In the genomic region with DNA sequence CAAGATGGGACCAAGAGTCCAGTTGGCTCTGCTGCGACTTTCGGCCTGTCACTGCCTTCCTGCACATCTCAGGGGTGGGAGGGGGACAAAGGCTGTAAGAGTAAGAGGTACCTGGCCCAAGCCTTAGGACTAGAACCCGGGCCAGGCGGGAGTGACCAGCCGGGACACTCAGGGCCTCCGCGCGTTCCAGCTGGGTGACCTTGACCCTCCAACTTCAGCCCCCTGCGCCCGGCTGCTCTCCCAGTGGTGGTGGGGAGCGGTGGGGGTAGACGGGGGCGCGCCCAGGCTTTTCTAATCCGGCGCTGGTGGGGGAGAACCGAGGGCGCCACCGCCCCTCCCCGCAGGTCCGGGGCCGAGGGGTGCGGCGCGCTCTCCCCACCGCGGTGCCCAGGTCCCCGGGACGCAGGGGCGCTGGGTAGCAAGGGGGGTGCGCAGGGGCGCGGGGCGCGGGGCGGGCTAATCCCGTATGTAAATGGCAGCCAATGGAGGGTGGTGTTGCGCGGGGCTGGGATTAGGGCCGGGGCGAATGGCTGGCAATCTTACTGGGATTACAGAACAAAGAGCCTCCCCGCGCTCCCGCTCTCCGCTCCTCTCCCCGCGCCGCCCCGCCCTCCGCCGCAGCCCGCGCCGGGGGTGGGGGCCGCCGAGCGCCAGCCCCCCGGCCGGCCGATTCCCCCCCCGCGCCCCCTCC, we compare ENCODE assay signal across 9 cellular contexts. TPM values are rescaled to one million over a fixed set of nuclear protein-coding genes. Genes with fewer than 3 reads are reported as not detected.
DNase-seq lines count a peak whose midpoint lies in the region; ATAC-seq, FAIRE-seq and TF ChIP-seq lines count a peak whose summit lies in the region.
"Had no signal": no experiment of that assay in that cellular context is flagged by ENCODE, and none has a peak within 500 bp of the region (broad histone marks: within the 10 kb centered on the region; RNA-seq: fewer than 3 reads in every experiment).

TSS of gene GTF2IRD1 (plus strand) at position 586 of the 691 bp plus-strand sequence. CDS start 54,175 bp downstream, outside the sequence.

- H3K27me3 ChIP-seq in heart left ventricle (peaks cover 0 to 3% (median 0%) of the 10 kb centered on the region in 9 donors), pancreas (no peaks in the 10 kb centered on the region), uterus (no peaks in the 10 kb centered on the region)

- H3K4me1 ChIP-seq in heart left ventricle (peaks cover 0 to 30% (median 11%) of the 10 kb centered on the region in 12 donors), pancreas (peaks cover 0 to 9% (median 4%) of the 10 kb centered on the region in 3 donors), uterus (no peaks in the 10 kb centered on the region)

- DNase-seq in GM10248 (ENCODE audit: extremely low spot score) (peak; percentile 77), NCI-H1105 (lab: John Stamatoyannopoulos, UW) (peak; percentile 55), SW 1271 (lab: John Stamatoyannopoulos, UW) (peak; percentile 14 to 61), amygdala (lab: John Stamatoyannopoulos, UW) (peak in 49 of 56 donors; percentile 13 to 88 (median 56)), heart left ventricle (peak; percentile 72 to 81 (median 75)), pancreas (peak in 5 of 6 donors; percentile 67 to 83 (median 71)), uterus (peak; percentile 77 to 82)

- H3K27ac ChIP-seq in heart left ventricle, result peak within 1 kb of the TSS; percentile 68 to 97 (median 86)
- peak within 1 kb of the TSS; percentile 56 to 83 (median 77) for H3K27ac ChIP-seq in pancreas
- peak within 1 kb of the TSS; percentile 95 to 98 for H3K27ac ChIP-seq in uterus

- ATAC-seq in heart left ventricle, result peak in 3 of 4 donors; percentile 51 to 62 (median 60)
- ATAC-seq in pancreas, result peak; percentile 44 to 66 (median 54)
- no peak for ATAC-seq in HG03045 (IDR thresholded peaks at IDR 0.05; ENCODE audit: unreplicated experiment)

- CTCF ChIA-PET in GM10248 (lab: Yijun Ruan, JAX), result no interaction called here

- POLR2A ChIA-PET in GM10248 (lab: Yijun Ruan, JAX), result no interaction called here

- WGBS in heart left ventricle, 4 donors, result 0 to 4% (median 2%) methylated on average over 10 to 61 of the region's 62 CpGs
- WGBS in pancreas, 2 donors, result 1 to 3% methylated on average over 27 to 62 of the region's 62 CpGs

- TF ChIP-seq CTCF in GM10248 (IDR thresholded peaks at IDR 0.05; ENCODE audit: control extremely low read depth, extremely low read depth, low read depth, missing control alignments) (no peak), heart left ventricle (IDR thresholded peaks at IDR 0.05) (no peak), pancreas (IDR thresholded peaks at IDR 0.05) (no peak), uterus (IDR thresholded peaks at IDR 0.05) (no peak)

- intact Hi-C loops in heart left ventricle (cut with DNase I), result loop anchor here in 9 of 10 donors (1.0 to 10.0 kb wide), 10 partner anchors 25 to 201 kb away; partner anchors contain the start of gene GTF2I (in 4 of the 9)
- intact Hi-C loops in pancreas (cut with DNase I), result loop anchor here in 1 of 3 donors (10.0 kb wide), 1 partner anchor 81 kb away; no protein-coding TSS in a partner anchor
- intact Hi-C loops in uterus (cut with DNase I; ENCODE audit: low total_unique reads), result no loop called here

- H3K36me3 ChIP-seq in heart left ventricle, result no peaks in the 10 kb centered on the region
- no peaks in the 10 kb centered on the region for H3K36me3 ChIP-seq in pancreas
- H3K36me3 ChIP-seq in uterus, result no peaks in the 10 kb centered on the region

- TF ChIP-seq POLR2A in heart left ventricle (IDR thresholded peaks at IDR 0.05) (no peak), uterus (IDR thresholded peaks at IDR 0.05) (peak in 1 of 2 donors; percentile 20)

- FAIRE-seq in pancreas (lab: Jason Lieb, UNC), result no peak
- FAIRE-seq: colon had no signal

- H3K4me3 ChIP-seq in heart left ventricle (peak within 1 kb of the TSS; percentile 66 to 97 (median 78)), pancreas (peak within 1 kb of the TSS; percentile 53 to 82 (median 64)), uterus (peak within 1 kb of the TSS; percentile 74 to 78)

- H3K9me3 ChIP-seq in heart left ventricle, result no peaks in the 10 kb centered on the region
- no peaks in the 10 kb centered on the region for H3K9me3 ChIP-seq in pancreas
- no peaks in the 10 kb centered on the region for H3K9me3 ChIP-seq in uterus

RNA-seq across cellular contexts. Expression of gene GTF2IRD1, which starts in this region (rescaled TPM):
- total RNA-seq in heart left ventricle (10 to 100 TPM in 8 of 9 donors, 1 to 10 TPM in 1; 10.0 to 40.4 (median 15.2) TPM), pancreas (10 to 100 TPM in 3 of 6 donors, 1 to 10 TPM in 3; 7.1 to 12.6 (median 9.9) TPM), uterus (10 to 100 TPM; 11.5 to 39.1 (median 22.5) TPM)
- polyA plus RNA-seq in heart left ventricle (10 to 100 TPM; 16.4 to 27.0 TPM), pancreas (10 to 100 TPM in 1 of 2 donors, 1 to 10 TPM in 1; 8.1 to 15.9 TPM)
